8 cellular contexts compared by ENCODE assay signal in genomic region chr11:107043242-107043991, GRCh38. TPM values are rescaled to one million over a fixed set of nuclear protein-coding genes. Genes with fewer than 3 reads are reported as not detected.
A peak's percentile ranks its signal among the peaks of the same experiment; 100 is the strongest.
DNase-seq lines count a peak whose midpoint lies in the region; ATAC-seq, FAIRE-seq and TF ChIP-seq lines count a peak whose summit lies in the region.

No MANE protein-coding gene starts in this region.

- no peak for FAIRE-seq in HTR-8/SVneo (lab: Jason Lieb, UNC)

- H3K36me3 ChIP-seq in gastrocnemius medialis: no peaks in the 10 kb centered on the region

- ATAC-seq in GM21723 (IDR thresholded peaks at IDR 0.05; ENCODE audit: unreplicated experiment) (peak; percentile 85), gastrocnemius medialis (no peak), right cardiac atrium (no peak)

- WGBS in right cardiac atrium: 58% methylated on average over 4 of the region's 4 CpGs

- no peaks in the 10 kb centered on the region for H3K4me1 ChIP-seq in gastrocnemius medialis
- H3K4me1 ChIP-seq in right cardiac atrium (ENCODE audit: control insufficient read depth, insufficient read depth, low read length): no peaks in the 10 kb centered on the region

- in situ Hi-C loops in gastrocnemius medialis (cut with MboI; ENCODE audit: low sequenced_read_pairs in 4 of 4): loop anchor here in 1 of 4 donors (25.0 kb wide), 1 partner anchor 331 kb away; no protein-coding TSS in a partner anchor

- TF ChIP-seq CTCF in fibroblast of pulmonary artery (IDR thresholded peaks at IDR 0.05; ENCODE audit: low read length, missing control alignments) (no peak), gastrocnemius medialis (IDR thresholded peaks at IDR 0.05 in 4 of 5, conservative IDR thresholded peaks at IDR 0.05 in 1 of 5) (no peak)

- H3K27me3 ChIP-seq in gastrocnemius medialis: peaks cover 0 to 2% (median 0%) of the 10 kb centered on the region in 3 donors
- no peaks in the 10 kb centered on the region for H3K27me3 ChIP-seq in right cardiac atrium (ENCODE audit: control insufficient read depth, insufficient read depth)

- DNase-seq in GM04503 (ENCODE audit: low read depth) (peak; percentile 98), HTR-8/SVneo (ENCODE audit: insufficient read length, low spot score) (peak; percentile 7), fibroblast of pulmonary artery (ENCODE audit: low read depth) (peak; percentile 94), gastrocnemius medialis (no peak), UCSD-AML1 (lab: John Stamatoyannopoulos, UW; ENCODE audit: unreplicated experiment) (no peak), right cardiac atrium (no peak), posterior cingulate gyrus (no peak)

- intact Hi-C loops in gastrocnemius medialis (cut with DNase I; ENCODE audit: low total_unique reads): no loop called here
- intact Hi-C loops in right cardiac atrium (cut with DNase I): no loop called here
- intact Hi-C loops in posterior cingulate gyrus (cut with DNase I): no loop called here

- H3K9me3 ChIP-seq in gastrocnemius medialis: no peaks in the 10 kb centered on the region
- no peaks in the 10 kb centered on the region for H3K9me3 ChIP-seq in right cardiac atrium (ENCODE audit: control insufficient read depth, low read length)

- H3K27ac ChIP-seq in gastrocnemius medialis (no peak overlapping the region), right cardiac atrium (ENCODE audit: low read length) (no peak overlapping the region)

- no peak for TF ChIP-seq POLR2A in gastrocnemius medialis (IDR thresholded peaks at IDR 0.05)

- H3K4me3 ChIP-seq in fibroblast of pulmonary artery (replicated peaks; ENCODE audit: low read depth, low read length): no peak overlapping the region
- no peak overlapping the region for H3K4me3 ChIP-seq in gastrocnemius medialis
- H3K4me3 ChIP-seq in right cardiac atrium (ENCODE audit: low read length): no peak overlapping the region

RNA-seq across cellular contexts. Expression of gene GUCY1A2, which starts 25.1 kb away (rescaled TPM):
- 1 to 10 TPM; 2.9 to 8.6 (median 6.4) TPM for total RNA-seq in gastrocnemius medialis
- total RNA-seq in right cardiac atrium: 1 to 10 TPM; 1.8 to 9.0 (median 2.9) TPM
- 0.43 TPM for polyA plus RNA-seq in right cardiac atrium

Comparison
In these comparisons a context has a peak if more than half of its experiments do, and no peak if none do; other contexts are left out.
1. DNase-seq: peak in GM04503 (single experiment), HTR-8/SVneo (single experiment) and fibroblast of pulmonary artery (single experiment); none in gastrocnemius medialis (0 of 2), UCSD-AML1 (single experiment), right cardiac atrium (0 of 3) and posterior cingulate gyrus (0 of 10).